1 cellular context compared by ENCODE assay signal in the genomic region with DNA sequence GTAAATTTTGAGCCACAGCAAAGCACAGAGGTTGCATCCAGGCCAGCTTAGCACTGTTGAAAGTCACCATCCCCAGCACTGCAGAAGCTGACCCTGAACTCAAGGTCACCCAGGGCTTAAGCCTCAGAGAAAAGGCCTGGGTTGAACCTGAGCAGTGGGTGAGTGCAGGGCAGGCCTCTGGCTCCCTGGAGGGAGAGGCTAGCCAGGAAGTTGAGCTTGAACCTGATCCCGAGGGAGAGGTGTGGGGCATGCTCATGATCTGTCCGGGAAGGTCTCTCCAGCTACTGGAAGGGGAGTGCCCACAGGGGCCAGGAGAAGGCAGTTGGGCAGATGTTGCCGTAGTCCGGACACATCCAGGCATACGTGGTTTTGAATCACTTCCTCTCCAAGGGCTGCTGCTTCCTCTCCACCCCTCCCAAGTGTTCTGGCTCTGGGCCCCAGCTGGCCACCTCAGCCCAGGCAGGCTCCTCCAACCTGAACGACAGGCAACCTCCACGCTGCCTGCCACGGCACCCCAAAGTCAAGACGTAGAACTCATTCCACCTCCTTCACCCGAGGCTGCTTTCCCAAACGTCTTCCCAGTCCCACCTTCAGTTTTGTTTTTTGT.
TF ChIP-seq lines count a peak whose summit lies in the region.

No MANE protein-coding gene starts in this region.

TF ChIP-seq in HepG2, 621 proteins besides CTCF, POLR2A, EP300 and RAD21 (continued from another document and continues in another):
- TF ChIP-seq, protein P1, sequence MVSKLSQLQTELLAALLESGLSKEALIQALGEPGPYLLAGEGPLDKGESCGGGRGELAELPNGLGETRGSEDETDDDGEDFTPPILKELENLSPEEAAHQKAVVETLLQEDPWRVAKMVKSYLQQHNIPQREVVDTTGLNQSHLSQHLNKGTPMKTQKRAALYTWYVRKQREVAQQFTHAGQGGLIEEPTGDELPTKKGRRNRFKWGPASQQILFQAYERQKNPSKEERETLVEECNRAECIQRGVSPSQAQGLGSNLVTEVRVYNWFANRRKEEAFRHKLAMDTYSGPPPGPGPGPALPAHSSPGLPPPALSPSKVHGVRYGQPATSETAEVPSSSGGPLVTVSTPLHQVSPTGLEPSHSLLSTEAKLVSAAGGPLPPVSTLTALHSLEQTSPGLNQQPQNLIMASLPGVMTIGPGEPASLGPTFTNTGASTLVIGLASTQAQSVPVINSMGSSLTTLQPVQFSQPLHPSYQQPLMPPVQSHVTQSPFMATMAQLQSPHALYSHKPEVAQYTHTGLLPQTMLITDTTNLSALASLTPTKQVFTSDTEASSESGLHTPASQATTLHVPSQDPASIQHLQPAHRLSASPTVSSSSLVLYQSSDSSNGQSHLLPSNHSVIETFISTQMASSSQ (IDR thresholded peaks at IDR 0.05; ENCODE audit: low read depth): no peak
- TF ChIP-seq, protein P1 (CRISPR knock-in tag; IDR thresholded peaks at IDR 0.05; ENCODE audit: borderline replicate concordance): peak; percentile 83; the same call in 1 of the 2 replicates
- no peak for TF ChIP-seq HNRNPK (IDR thresholded peaks at IDR 0.05; ENCODE audit: low read depth, low read length, poor library complexity, severe bottlenecking)
- TF ChIP-seq, protein P2, sequence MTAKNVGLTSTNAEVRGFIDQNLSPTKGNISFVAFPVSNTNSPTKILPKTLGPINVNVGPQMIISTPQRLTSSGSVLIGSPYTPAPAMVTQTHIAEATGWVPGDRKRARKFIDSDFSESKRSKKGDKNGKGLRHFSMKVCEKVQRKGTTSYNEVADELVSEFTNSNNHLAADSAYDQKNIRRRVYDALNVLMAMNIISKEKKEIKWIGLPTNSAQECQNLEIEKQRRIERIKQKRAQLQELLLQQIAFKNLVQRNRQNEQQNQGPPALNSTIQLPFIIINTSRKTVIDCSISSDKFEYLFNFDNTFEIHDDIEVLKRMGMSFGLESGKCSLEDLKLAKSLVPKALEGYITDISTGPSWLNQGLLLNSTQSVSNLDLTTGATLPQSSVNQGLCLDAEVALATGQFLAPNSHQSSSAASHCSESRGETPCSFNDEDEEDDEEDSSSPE (CRISPR knock-in tag; IDR thresholded peaks at IDR 0.05): peak; percentile 69; the same call in 1 of the 2 replicates
- TF ChIP-seq ZNF619 (CRISPR knock-in tag; IDR thresholded peaks at IDR 0.05): peak; percentile 81; the same call in 1 of the 2 replicates
- no peak for TF ChIP-seq XBP1 (CRISPR knock-in tag; IDR thresholded peaks at IDR 0.05)
- TF ChIP-seq ZNF563 (CRISPR knock-in tag; IDR thresholded peaks at IDR 0.05): 0 out of 2 replicates have a peak, but pooled peaks have one; percentile 31
- TF ChIP-seq ZNF296 (CRISPR knock-in tag; conservative IDR thresholded peaks at IDR 0.05): no peak
- TF ChIP-seq, protein P3, sequence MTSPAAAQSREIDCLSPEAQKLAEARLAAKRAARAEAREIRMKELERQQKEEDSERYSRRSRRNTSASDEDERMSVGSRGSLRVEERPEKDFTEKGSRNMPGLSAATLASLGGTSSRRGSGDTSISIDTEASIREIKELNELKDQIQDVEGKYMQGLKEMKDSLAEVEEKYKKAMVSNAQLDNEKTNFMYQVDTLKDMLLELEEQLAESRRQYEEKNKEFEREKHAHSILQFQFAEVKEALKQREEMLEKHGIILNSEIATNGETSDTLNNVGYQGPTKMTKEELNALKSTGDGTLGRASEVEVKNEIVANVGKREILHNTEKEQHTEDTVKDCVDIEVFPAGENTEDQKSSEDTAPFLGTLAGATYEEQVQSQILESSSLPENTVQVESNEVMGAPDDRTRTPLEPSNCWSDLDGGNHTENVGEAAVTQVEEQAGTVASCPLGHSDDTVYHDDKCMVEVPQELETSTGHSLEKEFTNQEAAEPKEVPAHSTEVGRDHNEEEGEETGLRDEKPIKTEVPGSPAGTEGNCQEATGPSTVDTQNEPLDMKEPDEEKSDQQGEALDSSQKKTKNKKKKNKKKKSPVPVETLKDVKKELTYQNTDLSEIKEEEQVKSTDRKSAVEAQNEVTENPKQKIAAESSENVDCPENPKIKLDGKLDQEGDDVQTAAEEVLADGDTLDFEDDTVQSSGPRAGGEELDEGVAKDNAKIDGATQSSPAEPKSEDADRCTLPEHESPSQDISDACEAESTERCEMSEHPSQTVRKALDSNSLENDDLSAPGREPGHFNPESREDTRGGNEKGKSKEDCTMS (CRISPR knock-in tag; conservative IDR thresholded peaks at IDR 0.05): no peak
- TF ChIP-seq NFE2 (CRISPR knock-in tag; IDR thresholded peaks at IDR 0.05): no peak
- no peak for TF ChIP-seq MED8 (CRISPR knock-in tag; IDR thresholded peaks at IDR 0.05; ENCODE audit: insufficient replicate concordance)
- no peak for TF ChIP-seq TCF7L2 (IDR thresholded peaks at IDR 0.05; ENCODE audit: low read depth, low read length)
- 0 out of 2 replicates have a peak, but pooled peaks have one; percentile 40 for TF ChIP-seq ZNF354B (CRISPR knock-in tag; IDR thresholded peaks at IDR 0.05)
- TF ChIP-seq, protein P4, sequence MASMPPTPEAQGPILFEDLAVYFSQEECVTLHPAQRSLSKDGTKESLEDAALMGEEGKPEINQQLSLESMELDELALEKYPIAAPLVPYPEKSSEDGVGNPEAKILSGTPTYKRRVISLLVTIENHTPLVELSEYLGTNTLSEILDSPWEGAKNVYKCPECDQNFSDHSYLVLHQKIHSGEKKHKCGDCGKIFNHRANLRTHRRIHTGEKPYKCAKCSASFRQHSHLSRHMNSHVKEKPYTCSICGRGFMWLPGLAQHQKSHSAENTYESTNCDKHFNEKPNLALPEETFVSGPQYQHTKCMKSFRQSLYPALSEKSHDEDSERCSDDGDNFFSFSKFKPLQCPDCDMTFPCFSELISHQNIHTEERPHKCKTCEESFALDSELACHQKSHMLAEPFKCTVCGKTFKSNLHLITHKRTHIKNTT (CRISPR knock-in tag; IDR thresholded peaks at IDR 0.05): no peak
- TF ChIP-seq, protein P5, sequence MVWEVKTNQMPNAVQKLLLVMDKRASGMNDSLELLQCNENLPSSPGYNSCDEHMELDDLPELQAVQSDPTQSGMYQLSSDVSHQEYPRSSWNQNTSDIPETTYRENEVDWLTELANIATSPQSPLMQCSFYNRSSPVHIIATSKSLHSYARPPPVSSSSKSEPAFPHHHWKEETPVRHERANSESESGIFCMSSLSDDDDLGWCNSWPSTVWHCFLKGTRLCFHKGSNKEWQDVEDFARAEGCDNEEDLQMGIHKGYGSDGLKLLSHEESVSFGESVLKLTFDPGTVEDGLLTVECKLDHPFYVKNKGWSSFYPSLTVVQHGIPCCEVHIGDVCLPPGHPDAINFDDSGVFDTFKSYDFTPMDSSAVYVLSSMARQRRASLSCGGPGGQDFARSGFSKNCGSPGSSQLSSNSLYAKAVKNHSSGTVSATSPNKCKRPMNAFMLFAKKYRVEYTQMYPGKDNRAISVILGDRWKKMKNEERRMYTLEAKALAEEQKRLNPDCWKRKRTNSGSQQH (CRISPR knock-in tag; IDR thresholded peaks at IDR 0.05; ENCODE audit: low read depth): no peak
- TF ChIP-seq, protein P6, sequence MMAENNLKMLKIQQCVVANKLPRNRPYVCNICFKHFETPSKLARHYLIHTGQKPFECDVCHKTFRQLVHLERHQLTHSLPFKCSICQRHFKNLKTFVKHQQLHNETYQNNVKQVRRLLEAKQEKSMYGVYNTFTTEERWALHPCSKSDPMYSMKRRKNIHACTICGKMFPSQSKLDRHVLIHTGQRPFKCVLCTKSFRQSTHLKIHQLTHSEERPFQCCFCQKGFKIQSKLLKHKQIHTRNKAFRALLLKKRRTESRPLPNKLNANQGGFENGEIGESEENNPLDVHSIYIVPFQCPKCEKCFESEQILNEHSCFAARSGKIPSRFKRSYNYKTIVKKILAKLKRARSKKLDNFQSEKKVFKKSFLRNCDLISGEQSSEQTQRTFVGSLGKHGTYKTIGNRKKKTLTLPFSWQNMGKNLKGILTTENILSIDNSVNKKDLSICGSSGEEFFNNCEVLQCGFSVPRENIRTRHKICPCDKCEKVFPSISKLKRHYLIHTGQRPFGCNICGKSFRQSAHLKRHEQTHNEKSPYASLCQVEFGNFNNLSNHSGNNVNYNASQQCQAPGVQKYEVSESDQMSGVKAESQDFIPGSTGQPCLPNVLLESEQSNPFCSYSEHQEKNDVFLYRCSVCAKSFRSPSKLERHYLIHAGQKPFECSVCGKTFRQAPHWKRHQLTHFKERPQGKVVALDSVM (CRISPR knock-in tag; IDR thresholded peaks at IDR 0.05): peak; percentile 67
- no peak for TF ChIP-seq ZNF446 (CRISPR knock-in tag; IDR thresholded peaks at IDR 0.05)
- 0 out of 2 replicates have a peak, but pooled peaks have one; percentile 7 for TF ChIP-seq ZNF878 (CRISPR knock-in tag; IDR thresholded peaks at IDR 0.05)
- TF ChIP-seq ZIK1 (CRISPR knock-in tag; IDR thresholded peaks at IDR 0.05; ENCODE audit: borderline replicate concordance, low read depth): peak; percentile 86; the same call in 1 of the 2 replicates
- no peak for TF ChIP-seq HNRNPH1 (optimal IDR thresholded peaks at IDR 0.05; ENCODE audit: low read depth, low read length)
- TF ChIP-seq CEBPB (IDR thresholded peaks at IDR 0.05; ENCODE audit: borderline replicate concordance, low read depth, low read length): no peak
- TF ChIP-seq ZNF350 (CRISPR knock-in tag; IDR thresholded peaks at IDR 0.05; ENCODE audit: borderline replicate concordance, low read depth): peak; percentile 89
- peak; percentile 88; the same call in 1 of the 2 replicates for TF ChIP-seq ZNF543 (CRISPR knock-in tag; IDR thresholded peaks at IDR 0.05)
- TF ChIP-seq GATAD1 (CRISPR knock-in tag; IDR thresholded peaks at IDR 0.05): no peak; the same call in none of the 2 replicates
- no peak; the same call in 1 of the 2 replicates for TF ChIP-seq ZSCAN29 (CRISPR knock-in tag; conservative IDR thresholded peaks at IDR 0.05)
- TF ChIP-seq ZNF792 (CRISPR knock-in tag; IDR thresholded peaks at IDR 0.05): peak; percentile 97
- 0 out of 2 replicates have a peak, but pooled peaks have one; percentile 28 for TF ChIP-seq ZNF253 (CRISPR knock-in tag; IDR thresholded peaks at IDR 0.05; ENCODE audit: borderline replicate concordance)
- no peak for TF ChIP-seq SCMH1 (CRISPR knock-in tag; IDR thresholded peaks at IDR 0.05; ENCODE audit: borderline replicate concordance)
- peak; percentile 94 for TF ChIP-seq PHF21A (CRISPR knock-in tag; IDR thresholded peaks at IDR 0.05)
- TF ChIP-seq ZNF432 (CRISPR knock-in tag; IDR thresholded peaks at IDR 0.05; ENCODE audit: borderline replicate concordance): no peak
- TF ChIP-seq, protein P7, sequence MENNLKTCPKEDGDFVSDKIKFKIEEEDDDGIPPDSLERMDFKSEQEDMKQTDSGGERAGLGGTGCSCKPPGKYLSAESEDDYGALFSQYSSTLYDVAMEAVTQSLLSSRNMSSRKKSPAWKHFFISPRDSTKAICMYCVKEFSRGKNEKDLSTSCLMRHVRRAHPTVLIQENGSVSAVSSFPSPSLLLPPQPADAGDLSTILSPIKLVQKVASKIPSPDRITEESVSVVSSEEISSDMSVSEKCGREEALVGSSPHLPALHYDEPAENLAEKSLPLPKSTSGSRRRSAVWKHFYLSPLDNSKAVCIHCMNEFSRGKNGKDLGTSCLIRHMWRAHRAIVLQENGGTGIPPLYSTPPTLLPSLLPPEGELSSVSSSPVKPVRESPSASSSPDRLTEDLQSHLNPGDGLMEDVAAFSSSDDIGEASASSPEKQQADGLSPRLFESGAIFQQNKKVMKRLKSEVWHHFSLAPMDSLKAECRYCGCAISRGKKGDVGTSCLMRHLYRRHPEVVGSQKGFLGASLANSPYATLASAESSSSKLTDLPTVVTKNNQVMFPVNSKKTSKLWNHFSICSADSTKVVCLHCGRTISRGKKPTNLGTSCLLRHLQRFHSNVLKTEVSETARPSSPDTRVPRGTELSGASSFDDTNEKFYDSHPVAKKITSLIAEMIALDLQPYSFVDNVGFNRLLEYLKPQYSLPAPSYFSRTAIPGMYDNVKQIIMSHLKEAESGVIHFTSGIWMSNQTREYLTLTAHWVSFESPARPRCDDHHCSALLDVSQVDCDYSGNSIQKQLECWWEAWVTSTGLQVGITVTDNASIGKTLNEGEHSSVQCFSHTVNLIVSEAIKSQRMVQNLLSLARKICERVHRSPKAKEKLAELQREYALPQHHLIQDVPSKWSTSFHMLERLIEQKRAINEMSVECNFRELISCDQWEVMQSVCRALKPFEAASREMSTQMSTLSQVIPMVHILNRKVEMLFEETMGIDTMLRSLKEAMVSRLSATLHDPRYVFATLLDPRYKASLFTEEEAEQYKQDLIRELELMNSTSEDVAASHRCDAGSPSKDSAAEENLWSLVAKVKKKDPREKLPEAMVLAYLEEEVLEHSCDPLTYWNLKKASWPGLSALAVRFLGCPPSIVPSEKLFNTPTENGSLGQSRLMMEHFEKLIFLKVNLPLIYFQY (CRISPR knock-in tag; IDR thresholded peaks at IDR 0.05; ENCODE audit: borderline replicate concordance): peak; percentile 87; the same call in 1 of the 2 replicates
- no peak for TF ChIP-seq PCBP1 (IDR thresholded peaks at IDR 0.05; ENCODE audit: borderline replicate concordance, low read depth, low read length)
- TF ChIP-seq ZNF33B (CRISPR knock-in tag; IDR thresholded peaks at IDR 0.05): peak; percentile 96
- no peak for TF ChIP-seq ZNF674 (CRISPR knock-in tag; IDR thresholded peaks at IDR 0.05; ENCODE audit: low read depth)
- TF ChIP-seq, protein P8, sequence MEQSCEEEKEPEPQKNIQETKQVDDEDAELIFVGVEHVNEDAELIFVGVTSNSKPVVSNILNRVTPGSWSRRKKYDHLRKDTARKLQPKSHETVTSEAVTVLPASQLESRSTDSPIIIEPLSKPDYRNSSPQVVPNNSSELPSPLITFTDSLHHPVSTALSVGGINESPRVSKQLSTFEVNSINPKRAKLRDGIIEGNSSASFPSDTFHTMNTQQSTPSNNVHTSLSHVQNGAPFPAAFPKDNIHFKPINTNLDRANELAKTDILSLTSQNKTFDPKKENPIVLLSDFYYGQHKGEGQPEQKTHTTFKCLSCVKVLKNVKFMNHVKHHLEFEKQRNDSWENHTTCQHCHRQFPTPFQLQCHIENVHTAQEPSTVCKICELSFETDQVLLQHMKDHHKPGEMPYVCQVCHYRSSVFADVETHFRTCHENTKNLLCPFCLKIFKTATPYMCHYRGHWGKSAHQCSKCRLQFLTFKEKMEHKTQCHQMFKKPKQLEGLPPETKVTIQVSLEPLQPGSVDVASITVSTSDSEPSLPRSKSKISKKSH (CRISPR knock-in tag; IDR thresholded peaks at IDR 0.05; ENCODE audit: borderline replicate concordance): peak; percentile 71
